ENCODE assay signal across 1 cellular context in genomic region chr11:65117206-65118096, GRCh38.
TF ChIP-seq lines count a peak whose summit lies in the region.

Gene ZNHIT2 (minus strand): TSS chr11:65117701. CDS start chr11:65117653, 48 bp downstream.

TF ChIP-seq in HepG2, 621 proteins besides CTCF, POLR2A, EP300 and RAD21 (continued from another document and continues in another):
- TF ChIP-seq, protein P1, sequence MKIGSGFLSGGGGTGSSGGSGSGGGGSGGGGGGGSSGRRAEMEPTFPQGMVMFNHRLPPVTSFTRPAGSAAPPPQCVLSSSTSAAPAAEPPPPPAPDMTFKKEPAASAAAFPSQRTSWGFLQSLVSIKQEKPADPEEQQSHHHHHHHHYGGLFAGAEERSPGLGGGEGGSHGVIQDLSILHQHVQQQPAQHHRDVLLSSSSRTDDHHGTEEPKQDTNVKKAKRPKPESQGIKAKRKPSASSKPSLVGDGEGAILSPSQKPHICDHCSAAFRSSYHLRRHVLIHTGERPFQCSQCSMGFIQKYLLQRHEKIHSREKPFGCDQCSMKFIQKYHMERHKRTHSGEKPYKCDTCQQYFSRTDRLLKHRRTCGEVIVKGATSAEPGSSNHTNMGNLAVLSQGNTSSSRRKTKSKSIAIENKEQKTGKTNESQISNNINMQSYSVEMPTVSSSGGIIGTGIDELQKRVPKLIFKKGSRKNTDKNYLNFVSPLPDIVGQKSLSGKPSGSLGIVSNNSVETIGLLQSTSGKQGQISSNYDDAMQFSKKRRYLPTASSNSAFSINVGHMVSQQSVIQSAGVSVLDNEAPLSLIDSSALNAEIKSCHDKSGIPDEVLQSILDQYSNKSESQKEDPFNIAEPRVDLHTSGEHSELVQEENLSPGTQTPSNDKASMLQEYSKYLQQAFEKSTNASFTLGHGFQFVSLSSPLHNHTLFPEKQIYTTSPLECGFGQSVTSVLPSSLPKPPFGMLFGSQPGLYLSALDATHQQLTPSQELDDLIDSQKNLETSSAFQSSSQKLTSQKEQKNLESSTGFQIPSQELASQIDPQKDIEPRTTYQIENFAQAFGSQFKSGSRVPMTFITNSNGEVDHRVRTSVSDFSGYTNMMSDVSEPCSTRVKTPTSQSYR (CRISPR knock-in tag; IDR thresholded peaks at IDR 0.05; ENCODE audit: borderline replicate concordance) = 0 out of 2 replicates have a peak, but pooled peaks have one; percentile 12
- TF ChIP-seq ZMAT5 (CRISPR knock-in tag; IDR thresholded peaks at IDR 0.05; ENCODE audit: borderline replicate concordance, low read depth) (no peak), KDM2A (CRISPR knock-in tag; IDR thresholded peaks at IDR 0.05; ENCODE audit: borderline replicate concordance, low read depth) (peak; percentile 99), ZNF282 (IDR thresholded peaks at IDR 0.05; ENCODE audit: partially characterized antibody) (no peak), ZFX (CRISPR knock-in tag; IDR thresholded peaks at IDR 0.05; ENCODE audit: low read depth) (peak; percentile 99), ZFP41 (CRISPR knock-in tag; IDR thresholded peaks at IDR 0.05; ENCODE audit: borderline replicate concordance) (no peak), PAWR (CRISPR knock-in tag; IDR thresholded peaks at IDR 0.05; ENCODE audit: borderline replicate concordance) (no peak), HOXD1 (CRISPR knock-in tag; IDR thresholded peaks at IDR 0.05) (no peak), CSRNP2 (CRISPR knock-in tag; conservative IDR thresholded peaks at IDR 0.05; ENCODE audit: low read depth) (no peak; the same call in 1 of the 2 replicates), PBX3 (CRISPR knock-in tag; IDR thresholded peaks at IDR 0.05; ENCODE audit: borderline replicate concordance) (no peak), FOXA1 (IDR thresholded peaks at IDR 0.05) (no peak), FOXA1 (CRISPR knock-in tag; IDR thresholded peaks at IDR 0.05) (no peak), ZNF687 (CRISPR knock-in tag; IDR thresholded peaks at IDR 0.05) (peak; percentile 82), REL (CRISPR knock-in tag; conservative IDR thresholded peaks at IDR 0.05) (0 out of 2 replicates have a peak, but pooled peaks have one; percentile 33), SKIL (CRISPR knock-in tag; IDR thresholded peaks at IDR 0.05; ENCODE audit: borderline replicate concordance) (no peak), ZSCAN20 (CRISPR knock-in tag; IDR thresholded peaks at IDR 0.05; ENCODE audit: borderline replicate concordance) (peak; percentile 93; the same call in 1 of the 2 replicates), KDM6A (CRISPR knock-in tag; IDR thresholded peaks at IDR 0.05; ENCODE audit: low read depth) (no peak)
- TF ChIP-seq, protein P2, sequence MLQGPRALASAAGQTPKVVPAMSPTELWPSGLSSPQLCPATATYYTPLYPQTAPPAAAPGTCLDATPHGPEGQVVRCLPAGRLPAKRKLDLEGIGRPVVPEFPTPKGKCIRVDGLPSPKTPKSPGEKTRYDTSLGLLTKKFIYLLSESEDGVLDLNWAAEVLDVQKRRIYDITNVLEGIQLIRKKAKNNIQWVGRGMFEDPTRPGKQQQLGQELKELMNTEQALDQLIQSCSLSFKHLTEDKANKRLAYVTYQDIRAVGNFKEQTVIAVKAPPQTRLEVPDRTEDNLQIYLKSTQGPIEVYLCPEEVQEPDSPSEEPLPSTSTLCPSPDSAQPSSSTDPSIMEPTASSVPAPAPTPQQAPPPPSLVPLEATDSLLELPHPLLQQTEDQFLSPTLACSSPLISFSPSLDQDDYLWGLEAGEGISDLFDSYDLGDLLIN (CRISPR knock-in tag; IDR thresholded peaks at IDR 0.05; ENCODE audit: borderline replicate concordance) = no peak
- TF ChIP-seq, protein P3, sequence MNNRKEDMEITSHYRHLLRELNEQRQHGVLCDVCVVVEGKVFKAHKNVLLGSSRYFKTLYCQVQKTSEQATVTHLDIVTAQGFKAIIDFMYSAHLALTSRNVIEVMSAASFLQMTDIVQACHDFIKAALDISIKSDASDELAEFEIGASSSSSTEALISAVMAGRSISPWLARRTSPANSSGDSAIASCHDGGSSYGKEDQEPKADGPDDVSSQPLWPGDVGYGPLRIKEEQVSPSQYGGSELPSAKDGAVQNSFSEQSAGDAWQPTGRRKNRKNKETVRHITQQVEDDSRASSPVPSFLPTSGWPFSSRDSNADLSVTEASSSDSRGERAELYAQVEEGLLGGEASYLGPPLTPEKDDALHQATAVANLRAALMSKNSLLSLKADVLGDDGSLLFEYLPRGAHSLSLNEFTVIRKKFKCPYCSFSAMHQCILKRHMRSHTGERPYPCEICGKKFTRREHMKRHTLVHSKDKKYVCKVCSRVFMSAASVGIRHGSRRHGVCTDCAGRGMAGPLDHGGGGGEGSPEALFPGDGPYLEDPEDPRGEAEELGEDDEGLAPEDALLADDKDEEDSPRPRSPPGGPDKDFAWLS (CRISPR knock-in tag; IDR thresholded peaks at IDR 0.05; ENCODE audit: borderline replicate concordance) = no peak
- TF ChIP-seq, protein P4, sequence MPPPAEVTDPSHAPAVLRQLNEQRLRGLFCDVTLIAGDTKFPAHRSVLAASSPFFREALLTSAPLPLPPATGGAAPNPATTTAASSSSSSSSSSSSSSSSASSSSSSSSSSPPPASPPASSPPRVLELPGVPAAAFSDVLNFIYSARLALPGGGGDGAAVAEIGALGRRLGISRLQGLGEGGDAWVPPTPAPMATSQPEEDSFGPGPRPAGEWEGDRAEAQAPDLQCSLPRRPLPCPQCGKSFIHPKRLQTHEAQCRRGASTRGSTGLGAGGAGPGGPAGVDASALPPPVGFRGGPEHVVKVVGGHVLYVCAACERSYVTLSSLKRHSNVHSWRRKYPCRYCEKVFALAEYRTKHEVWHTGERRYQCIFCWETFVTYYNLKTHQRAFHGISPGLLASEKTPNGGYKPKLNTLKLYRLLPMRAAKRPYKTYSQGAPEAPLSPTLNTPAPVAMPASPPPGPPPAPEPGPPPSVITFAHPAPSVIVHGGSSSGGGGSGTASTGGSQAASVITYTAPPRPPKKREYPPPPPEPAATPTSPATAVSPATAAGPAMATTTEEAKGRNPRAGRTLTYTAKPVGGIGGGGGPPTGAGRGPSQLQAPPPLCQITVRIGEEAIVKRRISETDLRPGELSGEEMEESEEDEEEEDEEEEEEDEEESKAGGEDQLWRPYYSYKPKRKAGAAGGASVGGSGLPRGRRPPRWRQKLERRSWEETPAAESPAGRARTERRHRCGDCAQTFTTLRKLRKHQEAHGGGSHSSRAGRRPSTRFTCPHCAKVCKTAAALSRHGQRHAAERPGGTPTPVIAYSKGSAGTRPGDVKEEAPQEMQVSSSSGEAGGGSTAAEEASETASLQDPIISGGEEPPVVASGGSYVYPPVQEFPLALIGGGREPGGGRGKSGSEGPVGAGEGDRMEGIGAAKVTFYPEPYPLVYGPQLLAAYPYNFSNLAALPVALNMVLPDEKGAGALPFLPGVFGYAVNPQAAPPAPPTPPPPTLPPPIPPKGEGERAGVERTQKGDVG (CRISPR knock-in tag; IDR thresholded peaks at IDR 0.05; ENCODE audit: borderline replicate concordance) = no peak
